In genomic region chr3:162370136-162370535, GRCh38 we compare ENCODE assay signal across 14 cellular contexts.
"Had no signal": no experiment of that assay in that cellular context is flagged by ENCODE, and none has a peak within 500 bp of the region (broad histone marks: within the 10 kb centered on the region; RNA-seq: fewer than 3 reads in every experiment).

No MANE protein-coding gene starts in this region.

- DNase-seq: activated naive CD4-positive, alpha-beta T cell treated with Interleukin-2 at 50 U/mL for 16 hours; aorta; cerebellar nuclear complex; effector memory CD4-positive, alpha-beta T cell; foreskin keratinocyte; left cardiac atrium; naive thymus-derived CD4-positive, alpha-beta T cell; retina; stimulated activated naive CD8-positive, alpha-beta T cell treated with anti-CD3 and anti-CD28 coated beads, Interleukin-15, amount 100 ng/mL, for 72 hours; testis had no signal

- H3K27ac ChIP-seq: foreskin keratinocyte, neutrophil, testis had no signal

- H3K4me2 ChIP-seq: smooth muscle cell had no signal

- ATAC-seq: activated CD4-positive, CD25-positive, alpha-beta regulatory T cell treated with anti-CD3 and anti-CD28 coated beads, Interleukin-2, amount 50 U/mL, for 24 hours; foreskin keratinocyte; naive thymus-derived CD4-positive, alpha-beta T cell; stimulated activated naive CD8-positive, alpha-beta T cell treated with anti-CD3 and anti-CD28 coated beads, Interleukin-15, amount 100 ng/mL, for 72 hours had no signal

- H3K9me3 ChIP-seq: neutrophil, testis had no signal

- H3K27me3 ChIP-seq: foreskin keratinocyte, neutrophil, testis had no signal

- H3K36me3 ChIP-seq: neutrophil had no signal

- H3K4me1 ChIP-seq: foreskin keratinocyte, testis had no signal

- H3K4me3 ChIP-seq: lung, smooth muscle cell, testis had no signal
